9 cellular contexts compared by ENCODE assay signal in genomic region chr18:63788447-63789096, GRCh38. TPM values are rescaled to one million over a fixed set of nuclear protein-coding genes. Genes with fewer than 3 reads are reported as not detected.
DNase-seq lines count a peak whose midpoint lies in the region; TF ChIP-seq lines count a peak whose summit lies in the region.
"Had no signal": no experiment of that assay in that cellular context is flagged by ENCODE, and none has a peak within 500 bp of the region (broad histone marks: within the 10 kb centered on the region; RNA-seq: fewer than 3 reads in every experiment).

No MANE protein-coding gene starts in this region.

- TF ChIP-seq CTCF in HFFc6 (IDR thresholded peaks at IDR 0.05) (no peak), SK-N-SH (IDR thresholded peaks at IDR 0.05) (no peak), right atrium auricular region (IDR thresholded peaks at IDR 0.05) (no peak), GM20000 (IDR thresholded peaks at IDR 0.05; ENCODE audit: extremely low read depth, missing control alignments) (no peak)

- H4K20me1 ChIP-seq in SK-N-SH (ENCODE audit: insufficient read depth), result no peaks in the 10 kb centered on the region

- H3K27me3 ChIP-seq in SK-N-SH (ENCODE audit: insufficient read depth) (no peaks in the 10 kb centered on the region), right atrium auricular region (no peaks in the 10 kb centered on the region)

- CTCF ChIA-PET in SK-N-SH (lab: Yijun Ruan, JAX), result no interaction called here

- peak overlapping the region; percentile 85 for H3K27ac Mint-ChIP-seq in HFFc6
- H3K27ac Mint-ChIP-seq: dendritic cell treated with granulocyte-macrophage colony-stimulating factor and Interleukin-4, amounts not matched to agents 40 ng/mL and 50 ng/mL, for 4 days had no signal

- H3K9me3 ChIP-seq in SK-N-SH, result no peaks in the 10 kb centered on the region
- no peaks in the 10 kb centered on the region for H3K9me3 ChIP-seq in right atrium auricular region

- H3K27ac ChIP-seq in SK-N-SH (ENCODE audit: low read depth in 2 of 2, low read length in 1 of 2) (peak overlapping the region; percentile 61 to 86; a peak in 3 of 4 replicates), right atrium auricular region (no peak overlapping the region)

- no peak overlapping the region for H3K4me3 ChIP-seq in SK-N-SH (ENCODE audit: low read depth in 2 of 2, low read length in 1 of 2)
- no peak overlapping the region for H3K4me3 ChIP-seq in right atrium auricular region

- H3K36me3 ChIP-seq in SK-N-SH (replicated peaks in 1 of 2; ENCODE audit: control insufficient read depth in 1 of 2, insufficient read depth in 2 of 2, low read length in 1 of 2) (no peaks in the 10 kb centered on the region), right atrium auricular region (no peaks in the 10 kb centered on the region)

- peaks cover 32% of the 10 kb centered on the region for H3F3A ChIP-seq in SK-N-SH (replicated peaks; ENCODE audit: insufficient read depth)

- H3K9me2 ChIP-seq in SK-N-SH, result no peaks in the 10 kb centered on the region

- H3K4me2 ChIP-seq in SK-N-SH, result peak overlapping the region; percentile 29; the same call in 1 of the 2 replicates

- H3K79me2 ChIP-seq in SK-N-SH (ENCODE audit: insufficient read depth), result 0 out of 2 replicates have a peak, but pooled peaks cover 4% of the 10 kb centered on the region

- H3K4me1 ChIP-seq in SK-N-SH (ENCODE audit: control insufficient read depth in 1 of 2, insufficient read depth in 2 of 2, low read depth in 1 of 2, low read length in 1 of 2) (peaks cover 4 to 8% of the 10 kb centered on the region in 2 experiments; a peak in 2 of 4 replicates), right atrium auricular region (no peaks in the 10 kb centered on the region)

- DNase-seq in AML-193 (lab: John Stamatoyannopoulos, UW) (peak; percentile 84 to 86), HFFc6 (peak; percentile 91), SK-N-SH (no peak), dedifferentiated amniotic fluid mesenchymal stem cell (ENCODE audit: extremely low spot score) (peak; percentile 69), right atrium auricular region (ENCODE audit: low spot score) (no peak), GM20000 (ENCODE audit: low spot score) (no peak), D341Med (ENCODE audit: low spot score) (no peak)
- DNase-seq in stimulated activated CD4-positive, alpha-beta T cell treated with anti-CD3 and anti-CD28 coated beads, TNF-alpha, amount 100 ng/mL, for 48 hours (ENCODE audit: low read depth in 3 of 3), result peak; percentile 12 to 53 (median 29)

- 7% methylated on average over 3 of the region's 3 CpGs for WGBS in SK-N-SH (ENCODE audit: low lambda C conversion rate)

- H3K4me3 Mint-ChIP-seq in HFFc6, result 0 out of 2 replicates have a peak overlapping the region, but pooled peaks have one; percentile 15
- H3K4me3 Mint-ChIP-seq: dendritic cell treated with granulocyte-macrophage colony-stimulating factor and Interleukin-4, amounts not matched to agents 40 ng/mL and 50 ng/mL, for 4 days had no signal

- no peaks in the 10 kb centered on the region for H3K9me3 Mint-ChIP-seq in HFFc6
- H3K9me3 Mint-ChIP-seq: dendritic cell treated with granulocyte-macrophage colony-stimulating factor and Interleukin-4, amounts not matched to agents 40 ng/mL and 50 ng/mL, for 4 days had no signal

- TF ChIP-seq RAD21 in SK-N-SH (IDR thresholded peaks at IDR 0.05; ENCODE audit: low read length), result no peak

- peaks cover 46% of the 10 kb centered on the region for H3K4me1 Mint-ChIP-seq in HFFc6 (ENCODE audit: low read depth)

- H2AFZ ChIP-seq in SK-N-SH (ENCODE audit: low read depth), result peak overlapping the region; percentile 76

- H3K36me3 Mint-ChIP-seq in HFFc6 (ENCODE audit: low read depth), result peaks cover 55% of the 10 kb centered on the region

- POLR2A ChIA-PET in SK-N-SH (lab: Yijun Ruan, JAX), result no interaction called here

- H3K27me3 Mint-ChIP-seq in HFFc6 (ENCODE audit: insufficient read depth), result no peaks in the 10 kb centered on the region; the same call in 1 of the 2 replicates
- H3K27me3 Mint-ChIP-seq: dendritic cell treated with granulocyte-macrophage colony-stimulating factor and Interleukin-4, amounts not matched to agents 40 ng/mL and 50 ng/mL, for 4 days had no signal

- TF ChIP-seq EP300 in SK-N-SH (IDR thresholded peaks at IDR 0.05; ENCODE audit: borderline replicate concordance in 1 of 2, low read depth in 1 of 2, low read length in 1 of 2), result peak in 1 of 2 experiments; percentile 47; a peak in 1 of 4 replicates

- H3K9ac ChIP-seq in SK-N-SH, result no peak overlapping the region

TF ChIP-seq in SK-N-SH, 30 proteins besides CTCF, POLR2A, EP300 and RAD21 (continues in another document):
- TF ChIP-seq JUND (IDR thresholded peaks at IDR 0.05), result peak; percentile 97
- no peak for TF ChIP-seq MEF2A (IDR thresholded peaks at IDR 0.05; ENCODE audit: borderline replicate concordance, low read depth)
- TF ChIP-seq SIN3A (IDR thresholded peaks at IDR 0.05; ENCODE audit: borderline replicate concordance, low read depth, low read length), result no peak
- peak; percentile 59 for TF ChIP-seq ELF1 (IDR thresholded peaks at IDR 0.05)
- peak; percentile 50; the same call in 1 of the 2 replicates for TF ChIP-seq MAX (IDR thresholded peaks at IDR 0.05; ENCODE audit: low read depth)
- no peak for TF ChIP-seq MXI1 (IDR thresholded peaks at IDR 0.05; ENCODE audit: low read depth, low read length)
- TF ChIP-seq USF1 (IDR thresholded peaks at IDR 0.05; ENCODE audit: borderline replicate concordance, low read depth), result no peak
- no peak for TF ChIP-seq GATA2 (CRISPR knock-in tag; IDR thresholded peaks at IDR 0.05)
- peak; percentile 68 for TF ChIP-seq TCF12 (IDR thresholded peaks at IDR 0.05)
- TF ChIP-seq FOXM1 (IDR thresholded peaks at IDR 0.05; ENCODE audit: low read depth), result no peak
- TF ChIP-seq REST (IDR thresholded peaks at IDR 0.05; ENCODE audit: low read depth, low read length), result no peak
- TF ChIP-seq TAF1 (IDR thresholded peaks at IDR 0.05; ENCODE audit: borderline replicate concordance, low read depth, low read length), result no peak
- TF ChIP-seq SMC3 (IDR thresholded peaks at IDR 0.05; ENCODE audit: low read depth, low read length), result no peak
- no peak for TF ChIP-seq RFX5 (IDR thresholded peaks at IDR 0.05; ENCODE audit: low read length)
- TF ChIP-seq PBX3 (IDR thresholded peaks at IDR 0.05), result peak; percentile 80
- peak; percentile 17; the same call in 1 of the 2 replicates for TF ChIP-seq RXRA (IDR thresholded peaks at IDR 0.05; ENCODE audit: borderline replicate concordance, low read depth)
- peak; percentile 52 for TF ChIP-seq GABPA (IDR thresholded peaks at IDR 0.05; ENCODE audit: low read depth)

RNA-seq across cellular contexts. Expression of gene SERPINB7, which starts 13.4 kb away (rescaled TPM):
- total RNA-seq in HFFc6 (2021; fragmentation: NEBNext Ultra II Directional; extraction: Animal tissue kit (Norgen Biotek cat#: 25700)), result 100 to 1,000 TPM; 149 to 397 (median 200) TPM
- polyA plus RNA-seq in SK-N-SH (2012; rRNA removed), result 99.5 and 170 TPM in 2 replicates
- 173 and 183 TPM in 2 replicates for polyA plus RNA-seq in SK-N-SH (2012; cell fraction: cytosol; rRNA removed)
- polyA plus RNA-seq in SK-N-SH (2012; cell fraction: nucleus; rRNA removed), result 26.3 and 90.4 TPM in 2 replicates
- under 1 TPM in 1 of 2 donors, not detected in 1; 0.71 TPM for total RNA-seq in right atrium auricular region

Comparison
In these comparisons a context has a peak if more than half of its experiments do, and no peak if none do; other contexts are left out.
1. DNase-seq: peak in AML-193 (2 of 2), HFFc6 (single experiment), dedifferentiated amniotic fluid mesenchymal stem cell (single experiment) and stimulated activated CD4-positive, alpha-beta T cell treated with anti-CD3 and anti-CD28 coated beads, TNF-alpha, amount 100 ng/mL, for 48 hours (3 of 3); none in SK-N-SH (single experiment), right atrium auricular region (single experiment), GM20000 (single experiment) and D341Med (single experiment).
2. H3K27ac ChIP-seq: peak in SK-N-SH (2 of 2); none in right atrium auricular region (0 of 2).
3. RNA of gene SERPINB7, which starts 13.4 kb away (total RNA-seq): 149 to 397 TPM in HFFc6; 0.71 TPM in right atrium auricular region; every median in the first group is over 10 times any median in the second.